In genomic region chr19:57773488-57773887, GRCh38 we compare ENCODE assay signal across 1 cellular context.
TF ChIP-seq lines count a peak whose summit lies in the region.

No MANE protein-coding gene starts in this region.

TF ChIP-seq in WTC11, 78 proteins besides CTCF, POLR2A, EP300 and RAD21 (continued from another document):
- TF ChIP-seq, protein P1, sequence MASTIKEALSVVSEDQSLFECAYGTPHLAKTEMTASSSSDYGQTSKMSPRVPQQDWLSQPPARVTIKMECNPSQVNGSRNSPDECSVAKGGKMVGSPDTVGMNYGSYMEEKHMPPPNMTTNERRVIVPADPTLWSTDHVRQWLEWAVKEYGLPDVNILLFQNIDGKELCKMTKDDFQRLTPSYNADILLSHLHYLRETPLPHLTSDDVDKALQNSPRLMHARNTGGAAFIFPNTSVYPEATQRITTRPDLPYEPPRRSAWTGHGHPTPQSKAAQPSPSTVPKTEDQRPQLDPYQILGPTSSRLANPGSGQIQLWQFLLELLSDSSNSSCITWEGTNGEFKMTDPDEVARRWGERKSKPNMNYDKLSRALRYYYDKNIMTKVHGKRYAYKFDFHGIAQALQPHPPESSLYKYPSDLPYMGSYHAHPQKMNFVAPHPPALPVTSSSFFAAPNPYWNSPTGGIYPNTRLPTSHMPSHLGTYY (CRISPR knock-in tag; IDR thresholded peaks at IDR 0.05) = no peak
